In genomic region chr15:40782609-40783227, GRCh38 we compare ENCODE assay signal across 8 cellular contexts. TPM values are rescaled to one million over a fixed set of nuclear protein-coding genes. Genes with fewer than 3 reads are reported as not detected.
A peak's percentile ranks its signal among the peaks of the same experiment; 100 is the strongest.
DNase-seq lines count a peak whose midpoint lies in the region; ATAC-seq, FAIRE-seq and TF ChIP-seq lines count a peak whose summit lies in the region.

No MANE protein-coding gene starts in this region.

- FAIRE-seq in GM12878 (lab: Jason Lieb, UNC): peak; percentile 93

- no peak for TF ChIP-seq EP300 in GM12878 (IDR thresholded peaks at IDR 0.05; ENCODE audit: borderline replicate concordance in 1 of 2, control insufficient read depth in 1 of 2, low read depth in 2 of 2, low read length in 2 of 2)

- H3K36me3 ChIP-seq in CD4-positive, CD25-positive, alpha-beta regulatory T cell (ENCODE audit: control insufficient read depth, insufficient read depth, low read length): peaks cover 13% of the 10 kb centered on the region
- peaks cover 3 to 9% of the 10 kb centered on the region in 2 experiments; a peak in 3 of 4 replicates for H3K36me3 ChIP-seq in GM12878 (ENCODE audit: control insufficient read depth in 2 of 2, insufficient read depth in 2 of 2, low read length in 1 of 2)

- peak; percentile 79 for TF ChIP-seq CTCF in NB4 (IDR thresholded peaks at IDR 0.05; ENCODE audit: low read depth, low read length)
- peak; percentile 89 to 98 (median 97) for TF ChIP-seq CTCF in GM12878 (IDR thresholded peaks at IDR 0.05 in 2 of 3, conservative IDR thresholded peaks at IDR 0.05 in 1 of 3; ENCODE audit: control insufficient read depth in 2 of 3, extremely low read depth in 1 of 3, insufficient read depth in 1 of 3, low read depth in 3 of 3, low read length in 3 of 3)
- peak in 1 of 3 donors; percentile 27 for TF ChIP-seq CTCF in lower leg skin (IDR thresholded peaks at IDR 0.05)

- peak overlapping the region in 1 of 3 donors; percentile 62 for H3K27ac Mint-ChIP-seq in CD4-positive, CD25-positive, alpha-beta regulatory T cell
- no peak overlapping the region for H3K27ac Mint-ChIP-seq in T-helper 2 cell treated with Interferon-gamma antibody and Interleukin-4, amounts not matched to agents 5 μg/mL and 100 μg/mL, for 36 hours

- no peaks in the 10 kb centered on the region for H3K27me3 Mint-ChIP-seq in CD4-positive, CD25-positive, alpha-beta regulatory T cell
- H3K27me3 Mint-ChIP-seq in T-helper 2 cell treated with Interferon-gamma antibody and Interleukin-4, amounts not matched to agents 5 μg/mL and 100 μg/mL, for 36 hours (ENCODE audit: low read depth): no peaks in the 10 kb centered on the region

- TF ChIP-seq POLR2A in NB4 (IDR thresholded peaks at IDR 0.05; ENCODE audit: extremely low read depth, insufficient read length) (no peak), GM12878 (IDR thresholded peaks at IDR 0.05; ENCODE audit: low read depth, low read length) (no peak), lower leg skin (IDR thresholded peaks at IDR 0.05) (no peak)

- H3K4me1 ChIP-seq in CD4-positive, CD25-positive, alpha-beta regulatory T cell (ENCODE audit: control insufficient read depth, insufficient read depth, low read length, poor library complexity, severe bottlenecking): peaks cover 10% of the 10 kb centered on the region
- peaks cover 5% of the 10 kb centered on the region for H3K4me1 ChIP-seq in GM12878 (ENCODE audit: control insufficient read depth, insufficient read depth, low read length)

- H2AFZ ChIP-seq in GM12878 (ENCODE audit: control insufficient read depth, low read depth, low read length): no peak overlapping the region

- no peak overlapping the region for H3K9ac ChIP-seq in GM12878 (ENCODE audit: control insufficient read depth, insufficient read depth, low read length)

- H3K4me1 Mint-ChIP-seq in CD4-positive, CD25-positive, alpha-beta regulatory T cell: peaks cover 11 to 27% (median 14%) of the 10 kb centered on the region in 4 donors
- H3K4me1 Mint-ChIP-seq in T-helper 2 cell treated with Interferon-gamma antibody and Interleukin-4, amounts not matched to agents 5 μg/mL and 100 μg/mL, for 36 hours (ENCODE audit: low read depth): peaks cover 14% of the 10 kb centered on the region

- no peaks in the 10 kb centered on the region for H3K9me3 ChIP-seq in CD4-positive, CD25-positive, alpha-beta regulatory T cell (ENCODE audit: control insufficient read depth in 2 of 2, low read length in 2 of 2)
- no peaks in the 10 kb centered on the region for H3K9me3 ChIP-seq in GM12878 (replicated peaks; ENCODE audit: control insufficient read depth, insufficient read depth, low read length)

- WGBS in GM12878 (ENCODE audit: insufficient coverage, insufficient replicate concordance, low lambda C conversion rate, missing lambda C conversion rate): 9% methylated on average over 8 of the region's 8 CpGs
- 66 to 74% methylated on average over 8 of the region's 8 CpGs for WGBS in lower leg skin, 2 donors

- H3K27me3 ChIP-seq in CD4-positive, CD25-positive, alpha-beta regulatory T cell (ENCODE audit: control insufficient read depth, insufficient read depth, low read length): no peaks in the 10 kb centered on the region
- H3K27me3 ChIP-seq in GM12878 (replicated peaks in 1 of 2; ENCODE audit: control insufficient read depth in 2 of 2, insufficient read depth in 2 of 2, low read length in 1 of 2): no peaks in the 10 kb centered on the region

- no peak overlapping the region for H3K4me3 Mint-ChIP-seq in CD4-positive, CD25-positive, alpha-beta regulatory T cell
- no peak overlapping the region for H3K4me3 Mint-ChIP-seq in T-helper 2 cell treated with Interferon-gamma antibody and Interleukin-4, amounts not matched to agents 5 μg/mL and 100 μg/mL, for 36 hours

- H3K27ac ChIP-seq in CD4-positive, CD25-positive, alpha-beta regulatory T cell (ENCODE audit: insufficient read depth, low read length, poor library complexity, severe bottlenecking): no peak overlapping the region
- H3K27ac ChIP-seq in GM12878 (ENCODE audit: control insufficient read depth, insufficient read depth): no peak overlapping the region

- RAD21 ChIA-PET in GM12878 (lab: Charles Lee; ENCODE audit: unreplicated experiment): interaction anchor here (0.5 to 2.2 kb wide), 25 partner anchors 9 to 265 kb away, joined by 3 to 14 read pairs (median 5); partner anchors contain the start of genes C15orf62, CCDC32, GCHFR and SPINT1

- no TSS peak for BruUV-seq in GM12878 (replicated peaks; lab: Mats Ljungman, UMichigan)

- POLR2A ChIA-PET in GM12878 (lab: Charles Lee): interaction anchor here (0.6 to 1.7 kb wide), 6 partner anchors 21 to 231 kb away, joined by 3 to 7 read pairs (median 5); no protein-coding TSS in a partner anchor

- DNase-seq in CD4-positive, CD25-positive, alpha-beta regulatory T cell: peak; percentile 71 to 82 (median 79)
- DNase-seq in NB4 (ENCODE audit: low read depth): peak; percentile 68
- peak; percentile 71 for DNase-seq in T-helper 2 cell treated with Interferon-gamma antibody and Interleukin-4, amounts not matched to agents 5 μg/mL and 100 μg/mL, for 36 hours (ENCODE audit: low spot score)
- DNase-seq in GM12878 (ENCODE audit: low read depth, low spot score): no peak
- peak; percentile 47 to 91 for DNase-seq in lower leg skin (ENCODE audit: low spot score in 2 of 2)
- peak; percentile 86 for DNase-seq in stimulated activated CD8-positive, alpha-beta memory T cell treated with anti-CD3 and anti-CD28 coated beads, Interleukin-4, amount 100 ng/mL, for 48 hours

- CTCF ChIA-PET in GM12878 (lab: Yijun Ruan, JAX): interaction anchor here (0.5 to 6.6 kb wide), 50 partner anchors 8 to 504 kb away, joined by 3 to 45 read pairs (median 6); partner anchors contain the start of genes C15orf62, DNAJC17, GCHFR and RAD51

- SMC1A ChIA-PET in GM12878 (lab: Charles Lee; ENCODE audit: uncharacterized antibody, unreplicated experiment): interaction anchor here (0.5 to 2.2 kb wide), 33 partner anchors 10 to 460 kb away, joined by 3 to 22 read pairs (median 4); partner anchors contain the start of genes GCHFR, INAFM2 and RAD51

- no peak overlapping the region for H3K4me2 ChIP-seq in GM12878 (ENCODE audit: control insufficient read depth, insufficient read depth)

- intact Hi-C loops in GM12878 (cut with micrococcal nuclease; ENCODE audit: unreplicated experiment): loop anchor here (1.0 to 5.0 kb wide), 4 partner anchors 35 to 263 kb away; no protein-coding TSS in a partner anchor
- intact Hi-C loops in lower leg skin (cut with DNase I; ENCODE audit: low total_unique reads): loop anchor here (5.0 kb wide), 1 partner anchor 35 kb away; no protein-coding TSS in a partner anchor

- peaks cover 1% of the 10 kb centered on the region; the same call in 1 of the 2 replicates for H3K79me2 ChIP-seq in GM12878 (ENCODE audit: control insufficient read depth, insufficient read depth, low read length)

- peaks cover 9% of the 10 kb centered on the region for H3K36me3 Mint-ChIP-seq in CD4-positive, CD25-positive, alpha-beta regulatory T cell
- H3K36me3 Mint-ChIP-seq in T-helper 2 cell treated with Interferon-gamma antibody and Interleukin-4, amounts not matched to agents 5 μg/mL and 100 μg/mL, for 36 hours (ENCODE audit: low read depth): peaks cover 7% of the 10 kb centered on the region

- H3K4me3 ChIP-seq in CD4-positive, CD25-positive, alpha-beta regulatory T cell (ENCODE audit: low read depth, low read length): no peak overlapping the region
- H3K4me3 ChIP-seq in NB4 (ENCODE audit: low read depth, low read length) (no peak overlapping the region), GM12878 (no peak overlapping the region), lower leg skin (ENCODE audit: low read depth, poor library complexity, severe bottlenecking) (no peak overlapping the region)

- H3K9me3 Mint-ChIP-seq in CD4-positive, CD25-positive, alpha-beta regulatory T cell: no peaks in the 10 kb centered on the region
- H3K9me3 Mint-ChIP-seq in T-helper 2 cell treated with Interferon-gamma antibody and Interleukin-4, amounts not matched to agents 5 μg/mL and 100 μg/mL, for 36 hours: no peaks in the 10 kb centered on the region

- TF ChIP-seq RAD21 in GM12878 (IDR thresholded peaks at IDR 0.05; ENCODE audit: insufficient read depth, low read depth, low read length): peak; percentile 88

- H4K20me1 ChIP-seq in GM12878 (ENCODE audit: control insufficient read depth, insufficient read depth): no peaks in the 10 kb centered on the region

- in situ Hi-C loops in GM12878 (cut with MboI): no loop called here

- peak; percentile 94 to 97 for ATAC-seq in CD4-positive, CD25-positive, alpha-beta regulatory T cell (ENCODE audit: low read depth in 2 of 2)
- peak; percentile 81 for ATAC-seq in GM19467 (IDR thresholded peaks at IDR 0.05; ENCODE audit: unreplicated experiment)
- peak; percentile 100 for ATAC-seq in GM12878
- ATAC-seq in GM21515 (IDR thresholded peaks at IDR 0.05; ENCODE audit: unreplicated experiment): no peak

RNA-seq across cellular contexts. Expression of gene C15orf62, which starts 12.9 kb away (rescaled TPM):
- total RNA-seq in CD4-positive, CD25-positive, alpha-beta regulatory T cell: 1.9 TPM
- under 1 TPM in 3 of 4 donors, not detected in 1; 0.17 to 0.30 (median 0.30) TPM for polyA plus RNA-seq in CD4-positive, CD25-positive, alpha-beta regulatory T cell
- 0.96 and 1.4 TPM in 2 replicates for total RNA-seq in GM12878 (2013; cell fraction: nucleolus; rRNA removed)
- total RNA-seq in GM12878 (2014; rRNA removed) (0.44 and 0.68 TPM in 2 replicates), GM12878 (2014; rRNA removed; fragmentation: Illumina TruSeq; extraction: Trizol) (0.37 and 0.54 TPM in 2 replicates), GM12878 (2021) (0.24 and 0.56 TPM in 2 replicates), lower leg skin (10 to 100 TPM; 31.2 to 58.4 (median 40.2) TPM)
- 0.76 TPM for polyA plus RNA-seq in GM12878 (2011; ENCODE audit: low read depth)
- polyA plus RNA-seq in GM12878 (2011; rRNA removed) (0.07 and 0.11 TPM in 2 replicates), GM12878 (2014; fragmentation: Illumina TruSeq; extraction: Trizol) (0.25 TPM in 1 of 2 replicates, not detected in the other), GM12878 (2014; fragmentation: Nextera tagmentation; extraction: Ambion mirVana) (under 1 TPM in 1 of 2 experiments, not detected in 1; 0.06 TPM), GM12878 (2014; rRNA removed) (0.18 and 0.28 TPM in 2 replicates), GM12878 (2016; fragmentation: Nextera tagmentation; extraction: Ambion mirVana) (under 1 TPM; 0.40 to 0.50 TPM)
- polyA plus RNA-seq in GM12878 (2011; cell fraction: cytosol; rRNA removed): 0.04 and 0.12 TPM in 2 replicates
- 0.35 and 0.51 TPM in 2 replicates for polyA plus RNA-seq in GM12878 (2011; cell fraction: nucleus; rRNA removed)
- 1.00 and 1.4 TPM in 2 replicates for polyA plus RNA-seq in GM12878 (2012)
- 0.22 and 0.26 TPM in 2 replicates for polyA minus RNA-seq in GM12878 (2011; rRNA and poly(A)+ RNA removed)
- polyA minus RNA-seq in GM12878 (2011; cell fraction: cytosol; rRNA and poly(A)+ RNA removed): not detected in 2 replicates
- polyA minus RNA-seq in GM12878 (2011; cell fraction: nucleus; rRNA and poly(A)+ RNA removed): 0.48 and 0.96 TPM in 2 replicates

RNA-seq across cellular contexts. Expression of gene GCHFR, which starts 18.9 kb away (rescaled TPM):
- total RNA-seq in CD4-positive, CD25-positive, alpha-beta regulatory T cell: 23.4 TPM
- polyA plus RNA-seq in CD4-positive, CD25-positive, alpha-beta regulatory T cell: 100 to 1,000 TPM; 111 to 163 (median 127) TPM
- total RNA-seq in GM12878 (2013; cell fraction: nucleolus; rRNA removed): 8.3 and 9.9 TPM in 2 replicates
- 67.0 and 69.5 TPM in 2 replicates for total RNA-seq in GM12878 (2014; rRNA removed)
- 22.9 and 23.9 TPM in 2 replicates for total RNA-seq in GM12878 (2014; rRNA removed; fragmentation: Illumina TruSeq; extraction: Trizol)
- total RNA-seq in GM12878 (2021): 43.9 and 45.3 TPM in 2 replicates
- 10.2 TPM for polyA plus RNA-seq in GM12878 (2011; ENCODE audit: low read depth)
- 7.1 and 14.8 TPM in 2 replicates for polyA plus RNA-seq in GM12878 (2011; rRNA removed)
- 37.5 and 44.6 TPM in 2 replicates for polyA plus RNA-seq in GM12878 (2011; cell fraction: cytosol; rRNA removed)
- 16.1 and 23.2 TPM in 2 replicates for polyA plus RNA-seq in GM12878 (2011; cell fraction: nucleus; rRNA removed)
- 34.4 and 37.9 TPM in 2 replicates for polyA plus RNA-seq in GM12878 (2012)
- polyA plus RNA-seq in GM12878 (2014; fragmentation: Illumina TruSeq; extraction: Trizol): 3.3 and 16.9 TPM in 2 replicates
- polyA plus RNA-seq in GM12878 (2014; fragmentation: Nextera tagmentation; extraction: Ambion mirVana): 10 to 100 TPM; 10.5 to 25.4 TPM
- polyA plus RNA-seq in GM12878 (2014; rRNA removed): 88.2 and 94.0 TPM in 2 replicates
- polyA plus RNA-seq in GM12878 (2016; fragmentation: Nextera tagmentation; extraction: Ambion mirVana): 10 to 100 TPM; 68.0 to 77.3 TPM
- polyA minus RNA-seq in GM12878 (2011; rRNA and poly(A)+ RNA removed): 4.8 and 9.0 TPM in 2 replicates
- polyA minus RNA-seq in GM12878 (2011; cell fraction: cytosol; rRNA and poly(A)+ RNA removed): 6.5 and 11.1 TPM in 2 replicates
- 6.6 and 7.7 TPM in 2 replicates for polyA minus RNA-seq in GM12878 (2011; cell fraction: nucleus; rRNA and poly(A)+ RNA removed)
- total RNA-seq in lower leg skin: 10 to 100 TPM; 59.8 to 97.7 (median 88.6) TPM

RNA-seq across cellular contexts. Expression of gene ZFYVE19, which starts 24.2 kb away (rescaled TPM):
- 24.4 TPM for total RNA-seq in CD4-positive, CD25-positive, alpha-beta regulatory T cell
- polyA plus RNA-seq in CD4-positive, CD25-positive, alpha-beta regulatory T cell: 10 to 100 TPM; 14.5 to 17.3 (median 15.7) TPM
- total RNA-seq in GM12878 (2013; cell fraction: nucleolus; rRNA removed): 61.9 and 67.4 TPM in 2 replicates
- total RNA-seq in GM12878 (2014; rRNA removed) (16.8 and 20.2 TPM in 2 replicates), GM12878 (2014; rRNA removed; fragmentation: Illumina TruSeq; extraction: Trizol) (11.5 and 12.4 TPM in 2 replicates), GM12878 (2021) (14.9 and 17.1 TPM in 2 replicates), lower leg skin (10 to 100 TPM; 30.9 to 65.7 (median 35.4) TPM)
- 10.3 TPM for polyA plus RNA-seq in GM12878 (2011; ENCODE audit: low read depth)
- polyA plus RNA-seq in GM12878 (2011; rRNA removed) (23.7 and 36.3 TPM in 2 replicates), GM12878 (2014; fragmentation: Illumina TruSeq; extraction: Trizol) (22.2 and 27.3 TPM in 2 replicates), GM12878 (2014; fragmentation: Nextera tagmentation; extraction: Ambion mirVana) (1 to 10 TPM; 1.7 to 4.4 TPM), GM12878 (2014; rRNA removed) (27.1 and 30.7 TPM in 2 replicates), GM12878 (2016; fragmentation: Nextera tagmentation; extraction: Ambion mirVana) (10 to 100 TPM; 16.0 to 17.2 TPM)
- polyA plus RNA-seq in GM12878 (2011; cell fraction: cytosol; rRNA removed): 48.4 and 52.3 TPM in 2 replicates
- polyA plus RNA-seq in GM12878 (2011; cell fraction: nucleus; rRNA removed): 147 and 170 TPM in 2 replicates
- polyA plus RNA-seq in GM12878 (2012): 18.4 and 19.2 TPM in 2 replicates
- 31.0 and 42.7 TPM in 2 replicates for polyA minus RNA-seq in GM12878 (2011; rRNA and poly(A)+ RNA removed)
- polyA minus RNA-seq in GM12878 (2011; cell fraction: cytosol; rRNA and poly(A)+ RNA removed): 9.1 and 18.2 TPM in 2 replicates
- 26.5 and 36.1 TPM in 2 replicates for polyA minus RNA-seq in GM12878 (2011; cell fraction: nucleus; rRNA and poly(A)+ RNA removed)

RNA-seq across cellular contexts. Expression of gene DNAJC17, which starts 24.6 kb away (rescaled TPM):
- total RNA-seq in CD4-positive, CD25-positive, alpha-beta regulatory T cell: 32.6 TPM
- polyA plus RNA-seq in CD4-positive, CD25-positive, alpha-beta regulatory T cell: 10 to 100 TPM; 23.7 to 32.7 (median 29.4) TPM
- 49.9 and 53.9 TPM in 2 replicates for total RNA-seq in GM12878 (2013; cell fraction: nucleolus; rRNA removed)
- total RNA-seq in GM12878 (2014; rRNA removed) (39.2 and 42.8 TPM in 2 replicates), GM12878 (2014; rRNA removed; fragmentation: Illumina TruSeq; extraction: Trizol) (43.4 and 51.1 TPM in 2 replicates), GM12878 (2021) (39.3 and 43.5 TPM in 2 replicates), lower leg skin (10 to 100 TPM; 16.5 to 53.1 (median 29.3) TPM)
- 16.0 TPM for polyA plus RNA-seq in GM12878 (2011; ENCODE audit: low read depth)
- polyA plus RNA-seq in GM12878 (2011; rRNA removed) (34.0 and 39.9 TPM in 2 replicates), GM12878 (2014; fragmentation: Illumina TruSeq; extraction: Trizol) (52.7 and 62.8 TPM in 2 replicates), GM12878 (2014; fragmentation: Nextera tagmentation; extraction: Ambion mirVana) (10 to 100 TPM in 1 of 2 experiments, 1 to 10 TPM in 1; 6.1 to 11.5 TPM), GM12878 (2014; rRNA removed) (50.2 and 61.0 TPM in 2 replicates), GM12878 (2016; fragmentation: Nextera tagmentation; extraction: Ambion mirVana) (10 to 100 TPM; 48.0 to 55.7 TPM)
- polyA plus RNA-seq in GM12878 (2011; cell fraction: cytosol; rRNA removed): 41.5 and 71.0 TPM in 2 replicates
- 55.1 and 65.9 TPM in 2 replicates for polyA plus RNA-seq in GM12878 (2011; cell fraction: nucleus; rRNA removed)
- polyA plus RNA-seq in GM12878 (2012): 25.8 and 27.8 TPM in 2 replicates
- polyA minus RNA-seq in GM12878 (2011; rRNA and poly(A)+ RNA removed): 20.0 and 29.1 TPM in 2 replicates
- 11.4 and 12.1 TPM in 2 replicates for polyA minus RNA-seq in GM12878 (2011; cell fraction: cytosol; rRNA and poly(A)+ RNA removed)
- 8.7 and 14.6 TPM in 2 replicates for polyA minus RNA-seq in GM12878 (2011; cell fraction: nucleus; rRNA and poly(A)+ RNA removed)

RNA-seq across cellular contexts. Expression of gene RMDN3, which starts 27.7 kb away (rescaled TPM):
- 27.7 TPM for total RNA-seq in CD4-positive, CD25-positive, alpha-beta regulatory T cell
- 10 to 100 TPM; 17.6 to 22.6 (median 21.6) TPM for polyA plus RNA-seq in CD4-positive, CD25-positive, alpha-beta regulatory T cell
- total RNA-seq in GM12878 (2013; cell fraction: nucleolus; rRNA removed): 27.3 and 27.4 TPM in 2 replicates
- total RNA-seq in GM12878 (2014; rRNA removed) (15.4 and 20.0 TPM in 2 replicates), GM12878 (2014; rRNA removed; fragmentation: Illumina TruSeq; extraction: Trizol) (16.3 and 16.9 TPM in 2 replicates), GM12878 (2021) (27.6 and 28.3 TPM in 2 replicates), lower leg skin (10 to 100 TPM; 19.1 to 40.2 (median 32.3) TPM)
- polyA plus RNA-seq in GM12878 (2011; ENCODE audit: low read depth): 10.9 TPM
- polyA plus RNA-seq in GM12878 (2011; rRNA removed) (19.4 and 19.9 TPM in 2 replicates), GM12878 (2014; fragmentation: Illumina TruSeq; extraction: Trizol) (19.3 and 20.5 TPM in 2 replicates), GM12878 (2014; fragmentation: Nextera tagmentation; extraction: Ambion mirVana) (10 to 100 TPM in 1 of 2 experiments, 1 to 10 TPM in 1; 5.7 to 10.2 TPM), GM12878 (2014; rRNA removed) (21.3 and 23.1 TPM in 2 replicates), GM12878 (2016; fragmentation: Nextera tagmentation; extraction: Ambion mirVana) (10 to 100 TPM; 38.3 to 44.4 TPM)
- polyA plus RNA-seq in GM12878 (2011; cell fraction: cytosol; rRNA removed): 19.9 and 20.6 TPM in 2 replicates
- polyA plus RNA-seq in GM12878 (2011; cell fraction: nucleus; rRNA removed): 24.7 and 30.0 TPM in 2 replicates
- polyA plus RNA-seq in GM12878 (2012): 17.3 and 20.8 TPM in 2 replicates
- 11.1 and 14.7 TPM in 2 replicates for polyA minus RNA-seq in GM12878 (2011; rRNA and poly(A)+ RNA removed)
- 7.4 and 8.2 TPM in 2 replicates for polyA minus RNA-seq in GM12878 (2011; cell fraction: cytosol; rRNA and poly(A)+ RNA removed)
- 7.4 and 11.3 TPM in 2 replicates for polyA minus RNA-seq in GM12878 (2011; cell fraction: nucleus; rRNA and poly(A)+ RNA removed)

Comparison
In these comparisons a context has a peak if more than half of its experiments do, and no peak if none do; other contexts are left out.
1. RNA of gene C15orf62, which starts 12.9 kb away (total RNA-seq): 31.2 to 58.4 TPM in lower leg skin; 1.9 TPM in CD4-positive, CD25-positive, alpha-beta regulatory T cell (single experiment) and 0.24 to 1.4 TPM in GM12878; every median in the first group is over 10 times any median in the second.